ENCODE assay signal across 10 cellular contexts in the genomic region with DNA sequence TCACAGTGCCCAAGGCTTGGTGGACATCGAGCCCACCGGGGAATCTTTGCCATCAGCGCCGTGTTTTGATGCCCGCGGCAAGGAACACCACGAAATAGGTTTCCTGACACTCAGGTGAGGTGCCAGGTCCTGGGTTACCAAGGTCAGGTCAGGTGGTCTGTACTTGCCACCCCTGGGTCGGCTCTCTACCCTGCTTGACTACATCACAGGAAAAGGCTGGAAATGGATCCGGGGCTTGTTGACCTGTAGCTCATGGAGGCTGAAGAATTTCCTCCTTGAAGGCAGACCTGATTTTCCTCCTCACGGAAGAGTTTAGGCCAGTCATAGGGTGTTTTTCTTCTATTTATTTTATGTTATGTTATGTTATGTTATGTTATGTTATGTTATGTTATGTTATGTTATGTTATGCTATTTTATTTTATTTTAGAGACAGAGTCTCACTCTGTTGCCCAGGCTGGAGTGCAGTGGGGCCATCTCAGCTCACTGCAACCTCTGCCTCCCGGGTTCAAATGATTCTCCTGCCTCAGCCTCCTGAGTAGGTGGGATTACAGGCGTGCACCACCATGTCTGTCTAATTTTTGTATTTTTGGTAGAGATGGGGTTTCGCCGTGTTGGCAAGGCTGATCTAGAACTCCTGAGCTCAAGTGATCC. TPM values are rescaled to one million over a fixed set of nuclear protein-coding genes. Genes with fewer than 3 reads are reported as not detected.
DNase-seq lines count a peak whose midpoint lies in the region; ATAC-seq and TF ChIP-seq lines count a peak whose summit lies in the region.
"Not testable (repeated sequence)": the region's sequence is repeated elsewhere in the genome, so short reads cannot be mapped to it uniquely, and the experiment has no call there.
"Had no signal": no experiment of that assay in that cellular context is flagged by ENCODE, and none has a peak within 500 bp of the region (broad histone marks: within the 10 kb centered on the region; RNA-seq: fewer than 3 reads in every experiment).

No MANE protein-coding gene starts in this region.

- TF ChIP-seq POLR2A in stomach (IDR thresholded peaks at IDR 0.05) = not testable (repeated sequence)

- DNase-seq in CD4-positive, alpha-beta T cell; Karpas-422; RWPE2 (ENCODE audit: low spot score); natural killer cell treated with Interleukin-12 subunit alpha and Interleukin-12 subunit beta and Interleukin-15 and Interleukin-18, amount 100 ng/mL, for 72 hours (ENCODE audit: low spot score); stomach: not testable (repeated sequence)
- DNase-seq in effector memory CD8-positive, alpha-beta T cell = peak in 1 of 3 experiments; percentile 13

- intact Hi-C loops in CD4-positive, alpha-beta T cell (cut with DNase I, micrococcal nuclease) = loop anchor here (2.0 to 10.0 kb wide), 4 partner anchors 30 to 422 kb away; a partner anchor contains a TSS
- intact Hi-C loops in stomach (cut with DNase I; ENCODE audit: low total_unique reads) = not testable (repeated sequence)

- peak overlapping the region; percentile 100 for H2AFZ ChIP-seq in Karpas-422 (ENCODE audit: low read length)

- H4K20me1 ChIP-seq in Karpas-422 (ENCODE audit: insufficient read depth, low read depth, low read length) = not testable (repeated sequence)

- POLR2A ChIA-PET in CD4-positive, alpha-beta T cell (lab: Charles Lee) = interaction anchor here (0.6 to 2.5 kb wide), 6 partner anchors 9 to 84 kb away, joined by 3 to 11 read pairs (median 4); a partner anchor contains a TSS

- H3K4me1 ChIP-seq in Karpas-422 (ENCODE audit: low read length) = peaks cover 16% of the 10 kb centered on the region
- not testable (repeated sequence) for H3K4me1 ChIP-seq in RWPE2 (ENCODE audit: insufficient read depth, poor library complexity, severe bottlenecking)
- H3K4me1 ChIP-seq in stomach = peaks cover 28 to 52% (median 35%) of the 10 kb centered on the region in 4 donors

- not testable (repeated sequence) for H3K9me3 Mint-ChIP-seq in CD4-positive, alpha-beta T cell; activated naive CD8-positive, alpha-beta T cell (ENCODE audit: low read depth); effector memory CD8-positive, alpha-beta T cell; natural killer cell treated with Interleukin-12 subunit alpha and Interleukin-12 subunit beta and Interleukin-15 and Interleukin-18, amount 100 ng/mL, for 72 hours

- H3K9ac ChIP-seq in Karpas-422 (ENCODE audit: low read length) = peak overlapping the region; percentile 87

- not testable (repeated sequence) for H3K36me3 ChIP-seq in Karpas-422 (ENCODE audit: insufficient read depth, low read length); RWPE2 (ENCODE audit: low read depth); stomach

- 17 to 30% (median 23%) methylated on average over 7 to 14 of the region's 14 CpGs for WGBS in stomach, 5 donors

- not testable (repeated sequence) for TF ChIP-seq CTCF in CD4-positive, alpha-beta T cell (IDR thresholded peaks at IDR 0.05); RWPE2 (IDR thresholded peaks at IDR 0.05; ENCODE audit: poor library complexity, severe bottlenecking); stomach (IDR thresholded peaks at IDR 0.05)

- peak overlapping the region; percentile 53 for H3K27ac ChIP-seq in CD4-positive, alpha-beta T cell (ENCODE audit: low read depth, low read length)
- not testable (repeated sequence) for H3K27ac ChIP-seq in Karpas-422 (ENCODE audit: low read length)
- H3K27ac ChIP-seq in RWPE2 (ENCODE audit: poor library complexity, severe bottlenecking) = peak overlapping the region; percentile 52
- H3K27ac ChIP-seq in stomach = peak overlapping the region; percentile 91 to 95 (median 95)

- CTCF ChIA-PET in CD4-positive, alpha-beta T cell (lab: Charles Lee) = interaction anchor here (1.2 to 1.7 kb wide), 3 partner anchors 21 to 29 kb away, joined by 4 to 7 read pairs (median 4); a partner anchor contains a TSS

- H3K27me3 Mint-ChIP-seq in CD4-positive, alpha-beta T cell; activated naive CD8-positive, alpha-beta T cell; effector memory CD8-positive, alpha-beta T cell: not testable (repeated sequence)
- peaks cover 0 to 12% of the 10 kb centered on the region in 2 donors for H3K27me3 Mint-ChIP-seq in natural killer cell treated with Interleukin-12 subunit alpha and Interleukin-12 subunit beta and Interleukin-15 and Interleukin-18, amount 100 ng/mL, for 72 hours

- H3K9me2 ChIP-seq in Karpas-422 (replicated peaks; ENCODE audit: insufficient read depth, low read length) = not testable (repeated sequence)

- not testable (repeated sequence) for TF ChIP-seq EP300 in stomach (IDR thresholded peaks at IDR 0.05)

- not testable (repeated sequence) for H3K27me3 ChIP-seq in CD4-positive, alpha-beta T cell (ENCODE audit: control insufficient read depth, insufficient read depth, low read length); Karpas-422 (ENCODE audit: low read length); RWPE2 (ENCODE audit: insufficient read depth, poor library complexity, severe bottlenecking); stomach

- H3K27ac Mint-ChIP-seq in CD4-positive, alpha-beta T cell = peak overlapping the region; percentile 89
- H3K27ac Mint-ChIP-seq in activated naive CD8-positive, alpha-beta T cell; natural killer cell treated with Interleukin-12 subunit alpha and Interleukin-12 subunit beta and Interleukin-15 and Interleukin-18, amount 100 ng/mL, for 72 hours: not testable (repeated sequence)
- H3K27ac Mint-ChIP-seq in effector memory CD8-positive, alpha-beta T cell = peak overlapping the region; percentile 78 to 91

- peak overlapping the region; percentile 91 for H3K4me3 Mint-ChIP-seq in CD4-positive, alpha-beta T cell
- H3K4me3 Mint-ChIP-seq in activated naive CD8-positive, alpha-beta T cell = peak overlapping the region; percentile 61
- peak overlapping the region; percentile 79 to 89 for H3K4me3 Mint-ChIP-seq in effector memory CD8-positive, alpha-beta T cell
- peak overlapping the region; percentile 10 for H3K4me3 Mint-ChIP-seq in natural killer cell treated with Interleukin-12 subunit alpha and Interleukin-12 subunit beta and Interleukin-15 and Interleukin-18, amount 100 ng/mL, for 72 hours

- H3K4me3 ChIP-seq in Karpas-422 (ENCODE audit: low read length) (peak overlapping the region; percentile 80), RWPE2 (ENCODE audit: severe bottlenecking) (peak overlapping the region; percentile 59), iPS-11a (ENCODE audit: low read depth, low read length) (peak overlapping the region; percentile 61), stomach (peak overlapping the region; percentile 48 to 70 (median 66))

- not testable (repeated sequence) for H3K9me3 ChIP-seq in CD4-positive, alpha-beta T cell (ENCODE audit: control insufficient read depth, low read length); Karpas-422 (ENCODE audit: low read length); RWPE2 (ENCODE audit: severe bottlenecking); stomach

- not testable (repeated sequence) for H3K36me3 Mint-ChIP-seq in CD4-positive, alpha-beta T cell (ENCODE audit: low read depth); activated naive CD8-positive, alpha-beta T cell; effector memory CD8-positive, alpha-beta T cell (ENCODE audit: insufficient read depth); natural killer cell treated with Interleukin-12 subunit alpha and Interleukin-12 subunit beta and Interleukin-15 and Interleukin-18, amount 100 ng/mL, for 72 hours

- H3K79me2 ChIP-seq in Karpas-422 (ENCODE audit: low read length) = not testable (repeated sequence)

- peak overlapping the region; percentile 96 for H3K4me2 ChIP-seq in Karpas-422 (ENCODE audit: low read depth, low read length, poor library complexity, severe bottlenecking)

- ATAC-seq in CD4-positive, alpha-beta T cell (ENCODE audit: poor library complexity); natural killer cell treated with Interleukin-12 subunit alpha and Interleukin-12 subunit beta and Interleukin-15 and Interleukin-18, amount 100 ng/mL, for 72 hours: not testable (repeated sequence)
- peak; percentile 31; the same call in 2 of the 3 replicates for ATAC-seq in RWPE2 (ENCODE audit: low read depth)
- peak; percentile 2 for ATAC-seq in effector memory CD8-positive, alpha-beta T cell (replicated peaks)

- peaks cover 32% of the 10 kb centered on the region for H3K4me1 Mint-ChIP-seq in CD4-positive, alpha-beta T cell (ENCODE audit: low read depth)
- peaks cover 21% of the 10 kb centered on the region for H3K4me1 Mint-ChIP-seq in activated naive CD8-positive, alpha-beta T cell (ENCODE audit: low read depth)
- H3K4me1 Mint-ChIP-seq in effector memory CD8-positive, alpha-beta T cell (ENCODE audit: low read depth in 2 of 2) = peaks cover 16 to 20% of the 10 kb centered on the region in 2 donors
- peaks cover 13 to 15% of the 10 kb centered on the region in 2 donors for H3K4me1 Mint-ChIP-seq in natural killer cell treated with Interleukin-12 subunit alpha and Interleukin-12 subunit beta and Interleukin-15 and Interleukin-18, amount 100 ng/mL, for 72 hours (ENCODE audit: low read depth in 2 of 2)

RNA-seq across cellular contexts. Expression of a gene that starts 4.6 kb away (rescaled TPM):
- total RNA-seq in CD4-positive, alpha-beta T cell = under 1 TPM in 1 of 2 experiments, not detected in 1; 0.08 TPM
- total RNA-seq in Karpas-422 (2014; rRNA removed; shearing (Covaris generic); ENCODE audit: low replicate concordance) = not detected in 2 replicates
- total RNA-seq in natural killer cell treated with Interleukin-12 subunit alpha and Interleukin-12 subunit beta and Interleukin-15 and Interleukin-18, amount 100 ng/mL, for 72 hours = under 1 TPM; 0.07 to 0.47 TPM
- 10 to 100 TPM in 4 of 5 donors, 1 to 10 TPM in 1; 4.8 to 78.8 (median 11.7) TPM for total RNA-seq in stomach
- 10 to 100 TPM in 1 of 3 donors, 1 to 10 TPM in 2; 4.4 to 18.9 (median 6.1) TPM for polyA plus RNA-seq in stomach

RNA-seq across cellular contexts. Expression of a gene that starts 10.2 kb away (rescaled TPM):
- total RNA-seq in CD4-positive, alpha-beta T cell = 10 to 100 TPM; 31.8 to 31.9 TPM
- 0.65 TPM in 1 of 2 replicates, not detected in the other for total RNA-seq in Karpas-422 (2014; rRNA removed; shearing (Covaris generic); ENCODE audit: low replicate concordance)
- under 1 TPM; 0.47 to 0.83 TPM for total RNA-seq in natural killer cell treated with Interleukin-12 subunit alpha and Interleukin-12 subunit beta and Interleukin-15 and Interleukin-18, amount 100 ng/mL, for 72 hours
- total RNA-seq in stomach = 100 to 1,000 TPM in 2 of 5 donors, 10 to 100 TPM in 3; 36.5 to 304 (median 94.5) TPM
- 10 to 100 TPM; 52.7 to 85.2 (median 69.5) TPM for polyA plus RNA-seq in stomach

RNA-seq across cellular contexts. Expression of a gene that starts 29.7 kb away (rescaled TPM):
- total RNA-seq in CD4-positive, alpha-beta T cell = 1 to 10 TPM; 5.4 to 7.1 TPM
- 33.8 and 34.6 TPM in 2 replicates for total RNA-seq in Karpas-422 (2014; rRNA removed; shearing (Covaris generic); ENCODE audit: low replicate concordance)
- 10 to 100 TPM; 46.6 to 61.8 TPM for total RNA-seq in natural killer cell treated with Interleukin-12 subunit alpha and Interleukin-12 subunit beta and Interleukin-15 and Interleukin-18, amount 100 ng/mL, for 72 hours
- total RNA-seq in stomach = 10 to 100 TPM in 4 of 5 donors, 1 to 10 TPM in 1; 6.7 to 69.0 (median 29.2) TPM
- polyA plus RNA-seq in stomach = 10 to 100 TPM; 42.1 to 57.1 (median 48.7) TPM

RNA-seq across cellular contexts. Expression of a gene that starts 47.1 kb away (rescaled TPM):
- not detected for total RNA-seq in CD4-positive, alpha-beta T cell
- total RNA-seq in Karpas-422 (2014; rRNA removed; shearing (Covaris generic); ENCODE audit: low replicate concordance) = not detected in 2 replicates
- total RNA-seq in natural killer cell treated with Interleukin-12 subunit alpha and Interleukin-12 subunit beta and Interleukin-15 and Interleukin-18, amount 100 ng/mL, for 72 hours = not detected
- total RNA-seq in stomach = under 1 TPM in 1 of 5 donors, not detected in 4; 0.18 TPM
- 1 to 10 TPM in 1 of 3 donors, not detected in 2; 2.6 TPM for polyA plus RNA-seq in stomach
- total RNA-seq: activated CD8-positive, alpha-beta memory T cell treated with anti-CD3 and anti-CD28 coated beads for 36 hours; mesenteric fat pad had no signal

RNA-seq across cellular contexts. Expression of a gene that starts 58.7 kb away (rescaled TPM):
- not detected for total RNA-seq in CD4-positive, alpha-beta T cell
- not detected in 2 replicates for total RNA-seq in Karpas-422 (2014; rRNA removed; shearing (Covaris generic); ENCODE audit: low replicate concordance)
- not detected for total RNA-seq in natural killer cell treated with Interleukin-12 subunit alpha and Interleukin-12 subunit beta and Interleukin-15 and Interleukin-18, amount 100 ng/mL, for 72 hours
- total RNA-seq in stomach = 1 to 10 TPM in 1 of 5 donors, not detected in 4; 3.2 TPM
- under 1 TPM in 1 of 3 donors, not detected in 2; 0.15 TPM for polyA plus RNA-seq in stomach
- total RNA-seq: activated CD8-positive, alpha-beta memory T cell treated with anti-CD3 and anti-CD28 coated beads for 36 hours; mesenteric fat pad had no signal

Comparison
In these comparisons a context has a peak if more than half of its experiments do, and no peak if none do; other contexts are left out.
1. H3K4me3 Mint-ChIP-seq: peak in every context shown above with its lines; median percentile 91 in CD4-positive, alpha-beta T cell; 84 in effector memory CD8-positive, alpha-beta T cell; 61 in activated naive CD8-positive, alpha-beta T cell; 10 in natural killer cell treated with Interleukin-12 subunit alpha and Interleukin-12 subunit beta and Interleukin-15 and Interleukin-18, amount 100 ng/mL, for 72 hours.
2. RNA of a gene that starts 10.2 kb away (total RNA-seq): 36.5 to 304 TPM in stomach and 31.8 to 31.9 TPM in CD4-positive, alpha-beta T cell; 0.47 to 0.83 TPM in natural killer cell treated with Interleukin-12 subunit alpha and Interleukin-12 subunit beta and Interleukin-15 and Interleukin-18, amount 100 ng/mL, for 72 hours and 0.65 TPM in Karpas-422; every median in the first group is over 10 times any median in the second.
3. Peak in every context shown above with its lines, with median percentiles within 50 percentile points of each other: H3K4me3 ChIP-seq.